15 cellular contexts compared by ENCODE assay signal in the genomic region with DNA sequence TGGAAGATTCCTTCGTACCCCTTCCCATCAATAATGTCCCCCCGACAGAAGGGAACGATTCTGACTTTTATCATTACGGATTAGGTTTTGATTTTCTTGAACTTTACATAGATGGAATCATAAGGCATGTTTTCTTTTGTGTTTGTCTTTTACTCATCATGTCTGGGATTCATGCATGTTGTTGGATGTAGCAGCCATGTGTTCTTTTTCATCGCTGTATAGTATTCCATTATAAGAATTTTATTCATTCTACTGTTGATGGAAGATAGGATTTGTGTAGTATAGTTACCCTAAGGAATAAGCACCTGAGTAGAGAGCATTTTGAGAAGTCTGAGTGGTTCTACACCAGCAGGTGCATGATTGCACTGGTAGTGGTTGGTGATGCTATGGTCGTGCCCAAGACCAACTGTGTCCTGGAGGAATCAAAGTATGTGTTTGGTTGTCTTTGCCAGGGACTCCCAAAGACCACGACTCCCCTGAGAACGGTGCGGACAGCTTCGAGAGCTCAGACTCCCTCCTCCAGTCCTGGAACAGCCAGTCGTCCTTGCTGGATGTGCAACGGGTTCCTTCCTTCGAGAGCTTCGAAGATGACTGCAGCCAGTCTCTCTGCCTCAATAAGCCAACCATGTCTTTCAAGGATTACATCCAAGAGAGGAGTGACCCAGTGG. TPM values are rescaled to one million over a fixed set of nuclear protein-coding genes. Genes with fewer than 3 reads are reported as not detected.
DNase-seq lines count a peak whose midpoint lies in the region; ATAC-seq and TF ChIP-seq lines count a peak whose summit lies in the region.
"Had no signal": no experiment of that assay in that cellular context is flagged by ENCODE, and none has a peak within 500 bp of the region (broad histone marks: within the 10 kb centered on the region; RNA-seq: fewer than 3 reads in every experiment).

No MANE protein-coding gene starts in this region.

- H3F3A ChIP-seq in PC-9 (ENCODE audit: insufficient read depth, low read depth) (peaks cover 33% of the 10 kb centered on the region), neural progenitor cell (ENCODE audit: low read depth) (no peaks in the 10 kb centered on the region)

- H3K27ac Mint-ChIP-seq in neural progenitor cell = peak overlapping the region; percentile 29
- no peak overlapping the region for H3K27ac Mint-ChIP-seq in stimulated activated naive B cell treated with anti-CD40 and anti-IgM and Interleukin-4, amounts not matched to agents 10 μg/mL and 1 μg/mL and 100 μg/mL, for 72 hours
- H3K27ac Mint-ChIP-seq in CD8-positive, alpha-beta memory T cell = no peak overlapping the region
- H3K27ac Mint-ChIP-seq: activated naive CD8-positive, alpha-beta T cell treated with anti-CD3 and anti-CD28 coated beads for 36 hours; activated T-cell treated with anti-CD3 and anti-CD28 coated beads, Interleukin-2, amount 50 U/mL, for 24 hours; CD4-positive, alpha-beta T cell had no signal

- POLR2A ChIA-PET in PC-9 (lab: Charles Lee; ENCODE audit: unreplicated experiment) = interaction anchor here (0.6 to 1.5 kb wide), 2 partner anchors 12 to 15 kb away, joined by 4 to 48 read pairs; no protein-coding TSS in a partner anchor
- POLR2A ChIA-PET in CD8-positive, alpha-beta memory T cell (lab: Charles Lee) = no interaction called here

- ATAC-seq in upper lobe of right lung = no peak
- ATAC-seq in stimulated activated naive B cell treated with anti-CD40 and anti-IgM and Interleukin-4, amounts not matched to agents 10 μg/mL and 1 μg/mL and 100 μg/mL, for 72 hours (replicated peaks) = no peak

- no peaks in the 10 kb centered on the region for H3K9me3 ChIP-seq in PC-9 (ENCODE audit: insufficient read depth, low read depth)
- H3K9me3 ChIP-seq in esophagus (ENCODE audit: control insufficient read depth in 2 of 2, insufficient read depth in 1 of 2, low read depth in 1 of 2, low read length in 1 of 2) = no peaks in the 10 kb centered on the region
- H3K9me3 ChIP-seq in neural progenitor cell (ENCODE audit: low read depth) = no peaks in the 10 kb centered on the region
- no peaks in the 10 kb centered on the region for H3K9me3 ChIP-seq in upper lobe of right lung
- H3K9me3 ChIP-seq in CD8-positive, alpha-beta memory T cell (ENCODE audit: low read length) = no peaks in the 10 kb centered on the region
- H3K9me3 ChIP-seq: HAP-1, SK-N-SH had no signal

- H3K79me2 ChIP-seq in PC-9 (ENCODE audit: low read depth) = peaks cover 14% of the 10 kb centered on the region
- no peaks in the 10 kb centered on the region for H3K79me2 ChIP-seq in neural progenitor cell (ENCODE audit: low read depth)

- intact Hi-C loops in PC-9 (cut with micrococcal nuclease; ENCODE audit: unreplicated experiment) (loop anchor here (1.0 kb wide), 2 partner anchors 14 to 91 kb away; a partner anchor contains a TSS), upper lobe of right lung (cut with DNase I) (loop anchor here (10.0 kb wide), 3 partner anchors 84 to 306 kb away; no protein-coding TSS in a partner anchor)

- peaks cover 55% of the 10 kb centered on the region for H3K36me3 Mint-ChIP-seq in neural progenitor cell
- H3K36me3 Mint-ChIP-seq in stimulated activated naive B cell treated with anti-CD40 and anti-IgM and Interleukin-4, amounts not matched to agents 10 μg/mL and 1 μg/mL and 100 μg/mL, for 72 hours = peaks cover 55 to 72% of the 10 kb centered on the region in 2 donors
- peaks cover 59 to 96% (median 62%) of the 10 kb centered on the region in 3 donors for H3K36me3 Mint-ChIP-seq in CD8-positive, alpha-beta memory T cell

- H4K20me1 ChIP-seq in PC-9 (ENCODE audit: insufficient read depth) (no peaks in the 10 kb centered on the region), neural progenitor cell (ENCODE audit: low read depth) (no peaks in the 10 kb centered on the region)

- WGBS in esophagus, 2 donors = 83 to 84% methylated on average over 14 of the region's 14 CpGs

- H2AFZ ChIP-seq in PC-9 (no peak overlapping the region), neural progenitor cell (replicated peaks) (no peak overlapping the region)

- peaks cover 3% of the 10 kb centered on the region for H3K4me1 Mint-ChIP-seq in neural progenitor cell
- no peaks in the 10 kb centered on the region for H3K4me1 Mint-ChIP-seq in stimulated activated naive B cell treated with anti-CD40 and anti-IgM and Interleukin-4, amounts not matched to agents 10 μg/mL and 1 μg/mL and 100 μg/mL, for 72 hours
- H3K4me1 Mint-ChIP-seq in CD8-positive, alpha-beta memory T cell = peaks cover 0 to 4% (median 0%) of the 10 kb centered on the region in 3 donors
- H3K4me1 Mint-ChIP-seq: activated naive CD8-positive, alpha-beta T cell treated with anti-CD3 and anti-CD28 coated beads for 36 hours had no signal

- H3K9ac ChIP-seq in neural progenitor cell = no peak overlapping the region
- H3K9ac ChIP-seq: SK-N-SH had no signal

- no peaks in the 10 kb centered on the region for H3K27me3 Mint-ChIP-seq in neural progenitor cell (ENCODE audit: insufficient read depth, low read depth)
- H3K27me3 Mint-ChIP-seq in stimulated activated naive B cell treated with anti-CD40 and anti-IgM and Interleukin-4, amounts not matched to agents 10 μg/mL and 1 μg/mL and 100 μg/mL, for 72 hours = no peaks in the 10 kb centered on the region
- H3K27me3 Mint-ChIP-seq in CD8-positive, alpha-beta memory T cell = no peaks in the 10 kb centered on the region
- H3K27me3 Mint-ChIP-seq: activated naive CD8-positive, alpha-beta T cell treated with anti-CD3 and anti-CD28 coated beads for 36 hours; activated T-cell treated with anti-CD3 and anti-CD28 coated beads, Interleukin-2, amount 50 U/mL, for 24 hours; CD4-positive, alpha-beta T cell had no signal

- H3K4me3 ChIP-seq in PC-9 (peak overlapping the region; percentile 16; the same call in 1 of the 2 replicates), esophagus (ENCODE audit: low read depth in 1 of 2, low read length in 2 of 2) (no peak overlapping the region), neural progenitor cell (no peak overlapping the region), upper lobe of right lung (no peak overlapping the region)
- H3K4me3 ChIP-seq in CD8-positive, alpha-beta memory T cell (ENCODE audit: low read length) = no peak overlapping the region
- H3K4me3 ChIP-seq: HAP-1 had no signal

- no peaks in the 10 kb centered on the region for H3K27me3 ChIP-seq in PC-9 (ENCODE audit: insufficient read depth, low read depth)
- H3K27me3 ChIP-seq in esophagus (ENCODE audit: control insufficient read depth in 1 of 2, insufficient read depth in 2 of 2, low read length in 2 of 2) = no peaks in the 10 kb centered on the region
- no peaks in the 10 kb centered on the region for H3K27me3 ChIP-seq in neural progenitor cell
- no peaks in the 10 kb centered on the region for H3K27me3 ChIP-seq in upper lobe of right lung
- no peaks in the 10 kb centered on the region for H3K27me3 ChIP-seq in CD8-positive, alpha-beta memory T cell (ENCODE audit: insufficient read depth, low read length, poor library complexity, severe bottlenecking)

- H3K36me3 ChIP-seq in PC-9 (ENCODE audit: low read depth) (peaks cover 34% of the 10 kb centered on the region), esophagus (ENCODE audit: control insufficient read depth in 2 of 2, insufficient read depth in 2 of 2, low read length in 1 of 2) (peaks cover 37 to 63% of the 10 kb centered on the region in 2 donors), neural progenitor cell (peaks cover 23% of the 10 kb centered on the region), upper lobe of right lung (peaks cover 98% of the 10 kb centered on the region)
- H3K36me3 ChIP-seq in CD8-positive, alpha-beta memory T cell (ENCODE audit: insufficient read depth, low read length) = peaks cover 81% of the 10 kb centered on the region

- H3K4me3 Mint-ChIP-seq in neural progenitor cell = no peak overlapping the region
- H3K4me3 Mint-ChIP-seq in stimulated activated naive B cell treated with anti-CD40 and anti-IgM and Interleukin-4, amounts not matched to agents 10 μg/mL and 1 μg/mL and 100 μg/mL, for 72 hours = no peak overlapping the region
- H3K4me3 Mint-ChIP-seq in CD8-positive, alpha-beta memory T cell = no peak overlapping the region
- H3K4me3 Mint-ChIP-seq: activated naive CD8-positive, alpha-beta T cell treated with anti-CD3 and anti-CD28 coated beads for 36 hours; activated T-cell treated with anti-CD3 and anti-CD28 coated beads, Interleukin-2, amount 50 U/mL, for 24 hours; CD4-positive, alpha-beta T cell had no signal

- no peak for TF ChIP-seq CTCF in PC-9 (conservative IDR thresholded peaks at IDR 0.05)
- TF ChIP-seq CTCF in neural progenitor cell (IDR thresholded peaks at IDR 0.05) = no peak
- TF ChIP-seq CTCF in upper lobe of right lung (IDR thresholded peaks at IDR 0.05) = no peak

- CTCF ChIA-PET in PC-9 (lab: Charles Lee) = no interaction called here
- CTCF ChIA-PET in CD8-positive, alpha-beta memory T cell (lab: Charles Lee) = no interaction called here

- peak overlapping the region; percentile 70 for H3K4me2 ChIP-seq in PC-9
- H3K4me2 ChIP-seq in neural progenitor cell = no peak overlapping the region
- H3K4me2 ChIP-seq: SK-N-SH had no signal

- DNase-seq in PC-9 (no peak), neural progenitor cell (ENCODE audit: low spot score) (no peak), upper lobe of right lung (no peak), NCI-H748 treated with DMSO at 0.1 percent for 48 hours (lab: John Stamatoyannopoulos, UW) (no peak), NCI-H2029 treated with DMSO at 0.1 percent for 48 hours (lab: John Stamatoyannopoulos, UW) (no peak)
- DNase-seq in stimulated activated naive B cell treated with anti-CD40 and anti-IgM and Interleukin-4, amounts not matched to agents 10 μg/mL and 1 μg/mL and 100 μg/mL, for 72 hours = no peak
- no peak for DNase-seq in CD8-positive, alpha-beta memory T cell
- DNase-seq: activated CD4-positive, alpha-beta T cell treated with anti-CD3 and anti-CD28 coated beads, Interleukin-2, amount 50 U/mL, for 4 hours; activated naive CD8-positive, alpha-beta T cell treated with anti-CD3 and anti-CD28 coated beads for 36 hours; activated T-cell treated with anti-CD3 and anti-CD28 coated beads, Interleukin-2, amount 50 U/mL, for 24 hours; CD4-positive, alpha-beta T cell; NCI-H1436; SK-N-SH had no signal

- H3K9me3 Mint-ChIP-seq in neural progenitor cell = no peaks in the 10 kb centered on the region
- H3K9me3 Mint-ChIP-seq in stimulated activated naive B cell treated with anti-CD40 and anti-IgM and Interleukin-4, amounts not matched to agents 10 μg/mL and 1 μg/mL and 100 μg/mL, for 72 hours = peaks cover 0 to 3% of the 10 kb centered on the region in 2 donors
- no peaks in the 10 kb centered on the region for H3K9me3 Mint-ChIP-seq in CD8-positive, alpha-beta memory T cell
- H3K9me3 Mint-ChIP-seq: activated naive CD8-positive, alpha-beta T cell treated with anti-CD3 and anti-CD28 coated beads for 36 hours; activated T-cell treated with anti-CD3 and anti-CD28 coated beads, Interleukin-2, amount 50 U/mL, for 24 hours; CD4-positive, alpha-beta T cell had no signal

- BruUV-seq in PC-9 (replicated peaks; lab: Mats Ljungman, UMichigan) = TSS peak; percentile 90

- H3K4me1 ChIP-seq in PC-9 (replicated peaks; ENCODE audit: insufficient read depth) (peaks cover 26% of the 10 kb centered on the region), esophagus (ENCODE audit: control insufficient read depth in 2 of 2, insufficient read depth in 2 of 2, low read length in 1 of 2) (peaks cover 0 to 22% of the 10 kb centered on the region in 2 donors), neural progenitor cell (no peaks in the 10 kb centered on the region), upper lobe of right lung (peaks cover 63% of the 10 kb centered on the region)
- H3K4me1 ChIP-seq in CD8-positive, alpha-beta memory T cell (ENCODE audit: insufficient read depth, low read length) = no peaks in the 10 kb centered on the region
- H3K4me1 ChIP-seq: HAP-1 had no signal

- H3K27ac ChIP-seq in PC-9 (peak overlapping the region; percentile 91), esophagus (ENCODE audit: low read depth in 2 of 2, low read length in 1 of 2) (peak overlapping the region; percentile 90 to 96), neural progenitor cell (no peak overlapping the region), upper lobe of right lung (peak overlapping the region; percentile 71)
- no peak overlapping the region for H3K27ac ChIP-seq in CD8-positive, alpha-beta memory T cell (ENCODE audit: low read depth, low read length)

- no peaks in the 10 kb centered on the region for H3K9me2 ChIP-seq in PC-9 (ENCODE audit: insufficient read depth)
- H3K9me2 ChIP-seq: SK-N-SH had no signal

RNA-seq across cellular contexts. Expression of a gene that starts 13.5 kb away (rescaled TPM):
- total RNA-seq in PC-9 (2021) (20.4 and 25.2 TPM in 2 replicates), neural progenitor cell (ENCODE audit: low replicate concordance) (18.8 and 22.4 TPM in 2 replicates), upper lobe of right lung (195 TPM)
- 10 to 100 TPM; 33.6 to 53.3 TPM for polyA plus RNA-seq in esophagus
- total RNA-seq in CD8-positive, alpha-beta memory T cell = 10 to 100 TPM; 37.9 to 39.7 TPM
- 9.7 TPM for polyA plus RNA-seq in CD8-positive, alpha-beta memory T cell

Comparison
In these comparisons a context has a peak if more than half of its experiments do, and no peak if none do; other contexts are left out.
1. H3K27ac ChIP-seq: peak in PC-9 (single experiment), esophagus (2 of 2) and upper lobe of right lung (single experiment); none in neural progenitor cell (single experiment) and CD8-positive, alpha-beta memory T cell (single experiment).